ENCODE assay signal across 1 cellular context in the genomic region with DNA sequence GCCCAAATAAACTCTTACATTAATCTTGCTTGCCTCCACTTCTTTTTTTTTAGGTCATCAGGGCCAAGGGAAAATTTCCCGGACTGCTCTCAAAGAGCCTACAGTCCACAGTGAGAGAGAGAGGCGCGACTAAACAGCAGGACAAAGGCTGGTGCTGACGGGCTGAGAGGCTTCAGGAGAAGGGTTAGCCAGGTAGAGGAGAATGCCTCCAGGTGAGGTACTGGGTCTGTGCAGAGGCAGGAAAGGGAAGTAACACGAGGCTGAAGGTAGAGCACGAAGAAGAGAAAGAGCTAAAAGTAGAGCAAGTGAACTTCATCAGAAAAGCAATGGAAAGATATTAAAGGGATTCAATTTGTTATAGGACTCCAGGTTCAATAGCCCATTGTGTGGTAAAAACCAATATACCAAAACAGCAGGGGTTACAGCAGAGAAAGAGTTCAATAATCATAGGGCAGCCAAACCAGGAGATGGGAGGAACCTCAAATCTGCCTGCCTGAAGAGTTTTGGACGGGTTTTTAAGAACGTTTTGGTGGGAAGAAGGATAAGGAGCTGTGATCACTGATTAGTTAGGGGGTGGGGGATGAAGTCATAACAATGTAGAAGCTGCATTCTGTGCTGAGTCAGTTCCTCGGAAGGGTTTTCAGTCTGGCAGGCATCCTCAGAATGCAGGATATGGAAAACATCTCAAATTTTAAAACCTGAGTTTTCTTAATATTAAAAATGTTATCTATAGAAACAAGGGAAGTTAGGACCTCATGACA.
TF ChIP-seq lines count a peak whose summit lies in the region.

No MANE protein-coding gene starts in this region.

TF ChIP-seq in endothelial cell of umbilical vein, 7 proteins besides CTCF, POLR2A, EP300 and RAD21 (continued from another document):
- TF ChIP-seq MYC (IDR thresholded peaks at IDR 0.05; ENCODE audit: low read depth, low read length): no peak
- TF ChIP-seq POLR2AphosphoS5 (IDR thresholded peaks at IDR 0.05; ENCODE audit: insufficient read depth, low read depth, low read length): no peak
- TF ChIP-seq, protein P1, sequence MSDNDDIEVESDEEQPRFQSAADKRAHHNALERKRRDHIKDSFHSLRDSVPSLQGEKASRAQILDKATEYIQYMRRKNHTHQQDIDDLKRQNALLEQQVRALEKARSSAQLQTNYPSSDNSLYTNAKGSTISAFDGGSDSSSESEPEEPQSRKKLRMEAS (IDR thresholded peaks at IDR 0.05; ENCODE audit: insufficient read depth, insufficient read length): no peak
- no peak for TF ChIP-seq GATA2 (IDR thresholded peaks at IDR 0.05; ENCODE audit: insufficient read depth, insufficient read length, low read depth, low read length)
- no peak for TF ChIP-seq FOS (IDR thresholded peaks at IDR 0.05; ENCODE audit: borderline replicate concordance, insufficient read depth, low read length)
